9 cellular contexts compared by ENCODE assay signal in the genomic region with DNA sequence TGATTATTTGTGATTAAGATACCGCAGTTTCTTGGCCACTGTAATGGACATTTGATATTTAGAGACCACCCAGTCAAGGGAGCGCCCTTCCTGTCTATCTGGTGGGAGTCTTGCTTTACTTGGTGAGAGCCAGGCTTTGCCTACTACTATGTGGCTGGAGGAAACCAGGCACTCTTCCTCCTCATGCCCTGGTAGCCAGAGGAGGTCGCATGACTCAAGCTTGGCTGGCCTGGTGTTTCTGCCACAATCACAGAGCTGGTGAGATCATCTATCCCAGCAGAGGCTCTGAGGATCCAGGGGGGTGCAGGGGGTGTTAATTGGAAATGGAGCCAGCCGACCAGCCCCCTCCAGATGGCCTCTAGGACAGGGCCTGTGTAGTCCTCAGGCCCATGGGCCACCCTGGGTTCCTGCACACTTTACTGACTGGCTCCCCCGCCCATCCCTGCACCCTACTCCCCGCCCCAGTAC. TPM values are rescaled to one million over a fixed set of nuclear protein-coding genes. Genes with fewer than 3 reads are reported as not detected.
A peak's percentile ranks its signal among the peaks of the same experiment; 100 is the strongest.
DNase-seq lines count a peak whose midpoint lies in the region; ATAC-seq lines count a peak whose summit lies in the region.
"Had no signal": no experiment of that assay in that cellular context is flagged by ENCODE, and none has a peak within 500 bp of the region (broad histone marks: within the 10 kb centered on the region; RNA-seq: fewer than 3 reads in every experiment).

No MANE protein-coding gene starts in this region.

- DNase-seq in Ammon's horn (ENCODE audit: low spot score) (peak; percentile 87), RPMI7951 (ENCODE audit: low read depth) (peak; percentile 96), fibroblast of peridontal ligament (ENCODE audit: extremely low read depth) (peak; percentile 88), posterior vena cava (ENCODE audit: low spot score) (peak; percentile 86)
- no peak for DNase-seq in activated CD4-positive, CD25-positive, alpha-beta regulatory T cell treated with anti-CD3 and anti-CD28 coated beads, Interleukin-2, amount 50 U/mL, for 72 hours
- DNase-seq: NCI-H1092 had no signal

- ATAC-seq in HG03432 (IDR thresholded peaks at IDR 0.05; ENCODE audit: unreplicated experiment) = no peak
- no peak for ATAC-seq in GM19035 (IDR thresholded peaks at IDR 0.05; ENCODE audit: unreplicated experiment)
- no peak for ATAC-seq in HG03469 (IDR thresholded peaks at IDR 0.05; ENCODE audit: unreplicated experiment)

- intact Hi-C loops in posterior vena cava (cut with DNase I) = loop anchor here in 1 of 2 donors (5.0 kb wide), 1 partner anchor 86 kb away; no protein-coding TSS in a partner anchor

RNA-seq across cellular contexts. Expression of a gene that starts 46.8 kb away (rescaled TPM):
- total RNA-seq in RPMI7951 (2014; rRNA removed; shearing (Covaris generic)) = 105 TPM in 2 replicates
- 10 to 100 TPM; 49.2 to 84.8 TPM for total RNA-seq in posterior vena cava
